Comparison of ENCODE assay signal across 2 cellular contexts in genomic region chr14:61476737-61477410, GRCh38.
TF ChIP-seq lines count a peak whose summit lies in the region.

No MANE protein-coding gene starts in this region.

TF ChIP-seq in HCT116, 20 proteins besides CTCF, POLR2A, EP300 and RAD21 (continued from another document):
- no peak for TF ChIP-seq REST (IDR thresholded peaks at IDR 0.05; ENCODE audit: low read depth)
- TF ChIP-seq MAX (IDR thresholded peaks at IDR 0.05), result no peak

TF ChIP-seq in liver, 16 proteins besides CTCF, POLR2A, EP300 and RAD21 (continued from another document):
- TF ChIP-seq MAX (IDR thresholded peaks at IDR 0.05) (peak; percentile 93), GABPA (IDR thresholded peaks at IDR 0.05 in 1 of 2, conservative IDR thresholded peaks at IDR 0.05 in 1 of 2) (peak; percentile 44 to 67), HNF4G (IDR thresholded peaks at IDR 0.05) (no peak), EGR1 (IDR thresholded peaks at IDR 0.05; ENCODE audit: low read depth in 2 of 2) (peak; percentile 50 to 90), HNF4A (conservative IDR thresholded peaks at IDR 0.05) (peak; percentile 60 to 64), ATF3 (IDR thresholded peaks at IDR 0.05) (peak; percentile 75), TAF1 (conservative IDR thresholded peaks at IDR 0.05) (peak; percentile 3), NR2F2 (IDR thresholded peaks at IDR 0.05) (peak; percentile 99), SP1 (IDR thresholded peaks at IDR 0.05) (peak; percentile 94), ZBTB33 (IDR thresholded peaks at IDR 0.05) (peak; percentile 83)
